In genomic region chr6:169921853-169922779, GRCh38 we compare ENCODE assay signal across 16 cellular contexts.
DNase-seq lines count a peak whose midpoint lies in the region; ATAC-seq and TF ChIP-seq lines count a peak whose summit lies in the region.
"Had no signal": no experiment of that assay in that cellular context is flagged by ENCODE, and none has a peak within 500 bp of the region (broad histone marks: within the 10 kb centered on the region; RNA-seq: fewer than 3 reads in every experiment).

No MANE protein-coding gene starts in this region.

- no peak overlapping the region for H3K4me2 ChIP-seq in neural progenitor cell

- POLR2A ChIA-PET in CD8-positive, alpha-beta T cell (lab: Charles Lee), result no interaction called here

- peak; percentile 48 for ATAC-seq in CD8-positive, alpha-beta T cell
- peak; percentile 92 for ATAC-seq in activated naive CD8-positive, alpha-beta T cell treated with anti-CD3 and anti-CD28 coated beads, Interleukin-2, amount 50 U/mL, for 24 hours
- ATAC-seq in sciatic nerve (no peak), GM21360 (IDR thresholded peaks at IDR 0.05; ENCODE audit: unreplicated experiment) (no peak)
- ATAC-seq: left colon had no signal

- peaks cover 4% of the 10 kb centered on the region for H3K4me1 ChIP-seq in CD8-positive, alpha-beta T cell (ENCODE audit: insufficient read depth, low read length)
- H3K4me1 ChIP-seq in neural progenitor cell, result peaks cover 9% of the 10 kb centered on the region
- H3K4me1 ChIP-seq: ascending aorta, HAP-1, testis had no signal

- TF ChIP-seq CTCF in CD8-positive, alpha-beta T cell (IDR thresholded peaks at IDR 0.05), result no peak
- TF ChIP-seq CTCF in neural progenitor cell (IDR thresholded peaks at IDR 0.05), result no peak

- no peaks in the 10 kb centered on the region for H3K36me3 ChIP-seq in CD8-positive, alpha-beta T cell (ENCODE audit: insufficient read depth, low read length)
- no peaks in the 10 kb centered on the region for H3K36me3 ChIP-seq in neural progenitor cell
- H3K36me3 ChIP-seq: ascending aorta, HAP-1, neutrophil had no signal

- no peaks in the 10 kb centered on the region for H4K20me1 ChIP-seq in neural progenitor cell (ENCODE audit: low read depth)

- no peak overlapping the region for H3K27ac ChIP-seq in CD8-positive, alpha-beta T cell (ENCODE audit: low read depth, low read length)
- no peak overlapping the region for H3K27ac ChIP-seq in neural progenitor cell
- H3K27ac ChIP-seq: ascending aorta, neutrophil, SK-N-MC, testis had no signal

- H3K27me3 ChIP-seq in CD8-positive, alpha-beta T cell (ENCODE audit: insufficient read depth, low read length), result no peaks in the 10 kb centered on the region
- H3K27me3 ChIP-seq in neural progenitor cell, result no peaks in the 10 kb centered on the region
- H3K27me3 ChIP-seq: ascending aorta, testis had no signal

- peak in 3 of 7 experiments; percentile 6 to 27 (median 24) for DNase-seq in CD8-positive, alpha-beta T cell
- DNase-seq in Jurkat, Clone E6-1 (ENCODE audit: low read depth, low spot score), result peak; percentile 37
- DNase-seq in activated naive CD8-positive, alpha-beta T cell treated with anti-CD3 and anti-CD28 coated beads, Interleukin-2, amount 50 U/mL, for 24 hours, result peak; percentile 65
- DNase-seq in neural progenitor cell (ENCODE audit: low spot score), result peak; percentile 56
- no peak for DNase-seq in CD1c-positive myeloid dendritic cell (ENCODE audit: extremely low spot score)
- DNase-seq in putamen (ENCODE audit: low spot score), result no peak
- no peak for DNase-seq in sciatic nerve (ENCODE audit: low spot score)
- DNase-seq: CD4-positive, CD25-positive, alpha-beta regulatory T cell; left colon; NCI-H774; testis had no signal

- intact Hi-C loops in CD8-positive, alpha-beta T cell (cut with DNase I, micrococcal nuclease), result no loop called here
- intact Hi-C loops in sciatic nerve (cut with DNase I), result no loop called here

- CTCF ChIA-PET in CD8-positive, alpha-beta T cell (lab: Charles Lee), result no interaction called here

- no peaks in the 10 kb centered on the region for H3K79me2 ChIP-seq in neural progenitor cell (ENCODE audit: low read depth)

- H3K9me3 Mint-ChIP-seq in CD8-positive, alpha-beta T cell, result no peaks in the 10 kb centered on the region
- H3K9me3 Mint-ChIP-seq in activated naive CD8-positive, alpha-beta T cell treated with anti-CD3 and anti-CD28 coated beads, Interleukin-2, amount 50 U/mL, for 24 hours, result peaks cover 8% of the 10 kb centered on the region
- peaks cover 3% of the 10 kb centered on the region for H3K9me3 Mint-ChIP-seq in neural progenitor cell

- no peak overlapping the region for H3K4me3 Mint-ChIP-seq in CD8-positive, alpha-beta T cell
- no peak overlapping the region for H3K4me3 Mint-ChIP-seq in activated naive CD8-positive, alpha-beta T cell treated with anti-CD3 and anti-CD28 coated beads, Interleukin-2, amount 50 U/mL, for 24 hours
- H3K4me3 Mint-ChIP-seq in neural progenitor cell, result no peak overlapping the region
- H3K4me3 Mint-ChIP-seq: CD4-positive, CD25-positive, alpha-beta regulatory T cell had no signal

- H3K4me3 ChIP-seq in CD8-positive, alpha-beta T cell (ENCODE audit: low read depth, low read length), result no peak overlapping the region
- no peak overlapping the region for H3K4me3 ChIP-seq in Jurkat, Clone E6-1 (ENCODE audit: low read length)
- H3K4me3 ChIP-seq in neural progenitor cell, result no peak overlapping the region
- H3K4me3 ChIP-seq: ascending aorta, HAP-1, SK-N-MC, testis had no signal

- no peak overlapping the region for H3K9ac ChIP-seq in neural progenitor cell

- H3K27me3 Mint-ChIP-seq in CD8-positive, alpha-beta T cell (ENCODE audit: low read depth), result peaks cover 8% of the 10 kb centered on the region
- H3K27me3 Mint-ChIP-seq in activated naive CD8-positive, alpha-beta T cell treated with anti-CD3 and anti-CD28 coated beads, Interleukin-2, amount 50 U/mL, for 24 hours, result peaks cover 5% of the 10 kb centered on the region
- H3K27me3 Mint-ChIP-seq in neural progenitor cell (ENCODE audit: insufficient read depth, low read depth), result peaks cover 12% of the 10 kb centered on the region
- H3K27me3 Mint-ChIP-seq: CD4-positive, CD25-positive, alpha-beta regulatory T cell had no signal

- no peaks in the 10 kb centered on the region for H3K9me3 ChIP-seq in CD8-positive, alpha-beta T cell (ENCODE audit: low read length)
- H3K9me3 ChIP-seq in neural progenitor cell (ENCODE audit: low read depth), result no peaks in the 10 kb centered on the region
- H3K9me3 ChIP-seq: ascending aorta, HAP-1, neutrophil, testis had no signal

- peaks cover 5% of the 10 kb centered on the region for H3K4me1 Mint-ChIP-seq in CD8-positive, alpha-beta T cell (ENCODE audit: low read depth)
- H3K4me1 Mint-ChIP-seq in activated naive CD8-positive, alpha-beta T cell treated with anti-CD3 and anti-CD28 coated beads, Interleukin-2, amount 50 U/mL, for 24 hours, result peaks cover 8% of the 10 kb centered on the region
- H3K4me1 Mint-ChIP-seq in neural progenitor cell, result peaks cover 11% of the 10 kb centered on the region
- H3K4me1 Mint-ChIP-seq: CD4-positive, CD25-positive, alpha-beta regulatory T cell had no signal

- H3K27ac Mint-ChIP-seq in CD8-positive, alpha-beta T cell, result no peak overlapping the region
- H3K27ac Mint-ChIP-seq in activated naive CD8-positive, alpha-beta T cell treated with anti-CD3 and anti-CD28 coated beads, Interleukin-2, amount 50 U/mL, for 24 hours, result no peak overlapping the region
- H3K27ac Mint-ChIP-seq in neural progenitor cell, result peak overlapping the region; percentile 46
- H3K27ac Mint-ChIP-seq: CD4-positive, CD25-positive, alpha-beta regulatory T cell had no signal

- H3K36me3 Mint-ChIP-seq in CD8-positive, alpha-beta T cell, result no peaks in the 10 kb centered on the region
- no peaks in the 10 kb centered on the region for H3K36me3 Mint-ChIP-seq in activated naive CD8-positive, alpha-beta T cell treated with anti-CD3 and anti-CD28 coated beads, Interleukin-2, amount 50 U/mL, for 24 hours (ENCODE audit: low read depth)
- no peaks in the 10 kb centered on the region for H3K36me3 Mint-ChIP-seq in neural progenitor cell
- H3K36me3 Mint-ChIP-seq: CD4-positive, CD25-positive, alpha-beta regulatory T cell had no signal

- H3F3A ChIP-seq in neural progenitor cell (ENCODE audit: low read depth), result peaks cover 7% of the 10 kb centered on the region

- peak overlapping the region; percentile 90 for H2AFZ ChIP-seq in neural progenitor cell (replicated peaks)

Comparison
In these comparisons a context has a peak if more than half of its experiments do, and no peak if none do; other contexts are left out.
1. ATAC-seq: peak in CD8-positive, alpha-beta T cell (single experiment) and activated naive CD8-positive, alpha-beta T cell treated with anti-CD3 and anti-CD28 coated beads, Interleukin-2, amount 50 U/mL, for 24 hours (single experiment); none in sciatic nerve (single experiment) and GM21360 (single experiment).
2. DNase-seq: peak in Jurkat, Clone E6-1 (single experiment), activated naive CD8-positive, alpha-beta T cell treated with anti-CD3 and anti-CD28 coated beads, Interleukin-2, amount 50 U/mL, for 24 hours (single experiment) and neural progenitor cell (single experiment); none in CD1c-positive myeloid dendritic cell (single experiment), putamen (single experiment) and sciatic nerve (single experiment).